ENCODE assay signal across 15 cellular contexts in the genomic region with DNA sequence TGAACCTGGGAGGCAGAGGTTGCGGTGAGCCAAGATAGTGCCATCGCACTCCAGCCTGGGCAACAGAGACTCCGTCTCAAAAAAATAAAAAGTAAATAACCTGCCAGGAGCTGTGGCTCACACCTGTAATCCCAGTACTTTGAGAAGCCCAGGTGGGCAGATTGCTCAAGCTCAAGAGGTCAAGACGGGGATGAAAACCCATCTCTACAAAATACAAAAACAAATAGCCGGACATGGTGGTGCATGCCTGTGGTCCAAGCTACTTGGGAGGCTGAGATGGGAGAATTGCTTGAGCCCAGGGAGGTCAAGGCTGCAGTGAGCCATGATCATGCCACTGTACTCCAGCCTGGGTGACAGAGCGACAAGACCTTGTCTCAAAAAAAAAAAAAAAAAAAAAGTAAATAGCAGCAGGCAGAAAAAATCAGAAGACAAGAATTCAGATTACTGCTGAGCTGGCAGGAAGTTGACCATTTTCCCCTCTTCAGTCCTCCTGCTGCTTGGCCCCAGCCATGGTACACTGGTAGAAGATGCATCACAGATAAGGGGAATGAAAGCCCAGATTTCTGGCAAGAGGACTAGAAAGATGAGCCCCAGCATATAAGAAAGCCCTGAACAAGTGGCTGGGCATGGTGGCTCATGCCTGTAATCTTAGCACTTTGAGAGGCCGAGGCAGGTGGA.
"Had no signal": no experiment of that assay in that cellular context is flagged by ENCODE, and none has a peak within 500 bp of the region (broad histone marks: within the 10 kb centered on the region; RNA-seq: fewer than 3 reads in every experiment).

No MANE protein-coding gene starts in this region.

- H3K9me3 ChIP-seq: gastrocnemius medialis, left ventricle myocardium inferior, ovary, testis, upper lobe of left lung had no signal

- ATAC-seq: gastrocnemius medialis had no signal

- DNase-seq: cerebellar nuclear complex; cortex of kidney; gastrocnemius medialis; kidney; left ventricle myocardium inferior; mammary epithelial cell; ovary; stimulated activated CD4-positive, alpha-beta T cell treated with anti-CD3 and anti-CD28 coated beads, Interleukin-2, amount 100 ng/mL, for 24 hours; T1000; testis; upper lobe of left lung had no signal

- H2AFZ ChIP-seq: neural progenitor cell had no signal

- FAIRE-seq: bronchial epithelial cell, kidney had no signal

- H3K27me3 Mint-ChIP-seq: activated naive CD4-positive, alpha-beta T cell treated with anti-CD3 and anti-CD28 coated beads, Interleukin-2, amount 50 U/mL, for 24 hours had no signal

- H3K36me3 Mint-ChIP-seq: neural progenitor cell had no signal

- H3K4me2 ChIP-seq: neural progenitor cell had no signal

- H3K4me3 Mint-ChIP-seq: activated naive CD4-positive, alpha-beta T cell treated with anti-CD3 and anti-CD28 coated beads, Interleukin-2, amount 50 U/mL, for 24 hours; neural progenitor cell had no signal

- H3K27ac ChIP-seq: gastrocnemius medialis, left ventricle myocardium inferior, neural progenitor cell, ovary, testis, upper lobe of left lung had no signal

- H3K27me3 ChIP-seq: gastrocnemius medialis, neural progenitor cell, ovary, testis, upper lobe of left lung had no signal

- H3K36me3 ChIP-seq: gastrocnemius medialis, left ventricle myocardium inferior, neural progenitor cell, ovary, upper lobe of left lung had no signal

- H3K9me3 Mint-ChIP-seq: activated naive CD4-positive, alpha-beta T cell treated with anti-CD3 and anti-CD28 coated beads, Interleukin-2, amount 50 U/mL, for 24 hours had no signal

- H3K4me1 ChIP-seq: gastrocnemius medialis, left ventricle myocardium inferior, neural progenitor cell, testis, upper lobe of left lung had no signal

- H3K4me3 ChIP-seq: gastrocnemius medialis, left ventricle myocardium inferior, neural progenitor cell, ovary, testis, upper lobe of left lung had no signal

- H3K9ac ChIP-seq: neural progenitor cell had no signal

- H3K27ac Mint-ChIP-seq: activated naive CD4-positive, alpha-beta T cell treated with anti-CD3 and anti-CD28 coated beads, Interleukin-2, amount 50 U/mL, for 24 hours; activated T-helper 2 cell treated with anti-CD3 and anti-CD28 coated beads, Interferon-gamma antibody, Interleukin-2, Interleukin-4, amounts not matched to agents 10 μg/mL and 5 μg/mL and 100 μg/mL, durations not matched to agents 14 hours and 24 hours and 36 hours; neural progenitor cell had no signal
